13 cellular contexts compared by ENCODE assay signal in the genomic region with DNA sequence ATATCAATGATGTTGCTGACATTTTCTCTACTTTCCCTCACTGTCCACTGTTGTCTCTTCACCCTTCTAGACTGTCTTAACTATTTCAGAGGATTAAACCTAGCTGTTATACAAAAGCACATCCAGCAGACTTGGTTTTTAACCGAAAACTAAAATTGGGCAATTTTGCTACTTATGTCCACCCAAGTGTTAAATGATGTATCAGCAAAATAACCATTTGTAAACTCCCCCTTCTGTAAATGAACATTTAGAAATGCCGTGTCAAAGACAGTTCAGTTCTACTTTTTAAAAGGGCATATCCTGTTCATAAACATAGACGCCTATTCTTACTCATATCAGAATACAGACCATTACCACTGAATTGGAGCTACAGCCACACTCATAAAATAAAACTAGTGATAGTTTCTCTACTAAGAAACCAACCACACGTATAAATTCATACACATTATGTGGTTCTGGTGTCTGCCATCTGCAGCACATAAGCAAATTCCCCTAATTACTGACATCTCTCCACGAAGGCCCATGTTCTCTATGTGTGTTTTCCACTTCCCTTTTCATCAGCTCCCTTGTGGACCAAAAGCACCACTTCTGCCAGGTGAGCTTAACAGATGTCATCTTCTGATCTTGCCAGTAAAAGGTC.
DNase-seq lines count a peak whose midpoint lies in the region; ATAC-seq and TF ChIP-seq lines count a peak whose summit lies in the region.
"Had no signal": no experiment of that assay in that cellular context is flagged by ENCODE, and none has a peak within 500 bp of the region (broad histone marks: within the 10 kb centered on the region; RNA-seq: fewer than 3 reads in every experiment).

No MANE protein-coding gene starts in this region.

- H4K20me1 ChIP-seq in OCI-LY1 (ENCODE audit: insufficient read depth, low read length): no peaks in the 10 kb centered on the region

- H3K27ac ChIP-seq in OCI-LY1 (ENCODE audit: low read depth, low read length, poor library complexity, severe bottlenecking) (peak overlapping the region; percentile 95), spleen (no peak overlapping the region)
- H3K27ac ChIP-seq: prostate gland had no signal

- H3K4me1 ChIP-seq in OCI-LY1 (ENCODE audit: insufficient read depth, low read length, severe bottlenecking): peaks cover 43% of the 10 kb centered on the region
- peaks cover 0 to 29% (median 2%) of the 10 kb centered on the region in 6 donors for H3K4me1 ChIP-seq in spleen
- H3K4me1 ChIP-seq: prostate gland had no signal

- peaks cover 6% of the 10 kb centered on the region; the same call in 1 of the 2 replicates for H3F3A ChIP-seq in OCI-LY1 (ENCODE audit: insufficient read depth, low read length)

- H3K36me3 ChIP-seq in OCI-LY1 (ENCODE audit: insufficient read depth, low read length): peaks cover 5% of the 10 kb centered on the region; the same call in 1 of the 2 replicates
- no peaks in the 10 kb centered on the region for H3K36me3 ChIP-seq in spleen
- H3K36me3 ChIP-seq: prostate gland had no signal

- WGBS in spleen, 5 donors: 34 to 64% (median 46%) methylated on average over 5 of the region's 5 CpGs

- H3K4me2 ChIP-seq in OCI-LY1 (ENCODE audit: low read length): peak overlapping the region; percentile 64

- TF ChIP-seq CTCF in OCI-LY1 (IDR thresholded peaks at IDR 0.05; ENCODE audit: low read length) (no peak), spleen (IDR thresholded peaks at IDR 0.05 in 8 of 11, conservative IDR thresholded peaks at IDR 0.05 in 3 of 11) (no peak)

- H3K4me3 ChIP-seq in OCI-LY1 (ENCODE audit: low read depth, low read length, poor library complexity, severe bottlenecking): peak overlapping the region; percentile 34
- no peak overlapping the region for H3K4me3 ChIP-seq in spleen
- H3K4me3 ChIP-seq: prostate gland had no signal

- no peak for DNase-seq in spleen
- no peak for DNase-seq in ecto neural progenitor cell (ENCODE audit: low spot score)
- no peak for DNase-seq in activated T-cell treated with anti-CD3 and anti-CD28 coated beads, Interleukin-2, amount 50 U/mL, for 1 hour
- DNase-seq in activated CD4-positive, alpha-beta T cell treated with anti-CD3 and anti-CD28 coated beads, Interleukin-2, amount 50 U/mL, for 4 hours: no peak
- DNase-seq: amygdala, HFFc6, left ventricle myocardium superior, NCI-H69 had no signal

- peak; percentile 93 for ATAC-seq in GM18511 (IDR thresholded peaks at IDR 0.05; ENCODE audit: unreplicated experiment)
- ATAC-seq in GM21367 (IDR thresholded peaks at IDR 0.05; ENCODE audit: unreplicated experiment): peak; percentile 90
- peak; percentile 84 for ATAC-seq in HG03066 (IDR thresholded peaks at IDR 0.05; ENCODE audit: low read depth, unreplicated experiment)
- ATAC-seq: left ventricle myocardium superior had no signal

- peak overlapping the region; percentile 86 for H2AFZ ChIP-seq in OCI-LY1 (ENCODE audit: low read length)

- TF ChIP-seq POLR2A in spleen (IDR thresholded peaks at IDR 0.05): no peak

- H3K9me2 ChIP-seq in OCI-LY1 (ENCODE audit: low read depth, low read length): no peaks in the 10 kb centered on the region

- no peaks in the 10 kb centered on the region for H3K79me2 ChIP-seq in OCI-LY1 (ENCODE audit: insufficient read depth, low read length)

- H3K27me3 ChIP-seq in OCI-LY1 (ENCODE audit: insufficient read depth, low read length) (no peaks in the 10 kb centered on the region), spleen (replicated peaks in 1 of 7) (no peaks in the 10 kb centered on the region)

- peak overlapping the region; percentile 49 for H3K9ac ChIP-seq in OCI-LY1 (ENCODE audit: low read length)

- H3K9me3 ChIP-seq in OCI-LY1 (ENCODE audit: low read length) (peaks cover 6% of the 10 kb centered on the region; the same call in 1 of the 2 replicates), spleen (peaks cover 0 to 3% (median 0%) of the 10 kb centered on the region in 8 donors)
- H3K9me3 ChIP-seq: prostate gland had no signal

- intact Hi-C loops in spleen (cut with DNase I; ENCODE audit: low total_unique reads): no loop called here
